ENCODE assay signal across 8 cellular contexts in the genomic region with DNA sequence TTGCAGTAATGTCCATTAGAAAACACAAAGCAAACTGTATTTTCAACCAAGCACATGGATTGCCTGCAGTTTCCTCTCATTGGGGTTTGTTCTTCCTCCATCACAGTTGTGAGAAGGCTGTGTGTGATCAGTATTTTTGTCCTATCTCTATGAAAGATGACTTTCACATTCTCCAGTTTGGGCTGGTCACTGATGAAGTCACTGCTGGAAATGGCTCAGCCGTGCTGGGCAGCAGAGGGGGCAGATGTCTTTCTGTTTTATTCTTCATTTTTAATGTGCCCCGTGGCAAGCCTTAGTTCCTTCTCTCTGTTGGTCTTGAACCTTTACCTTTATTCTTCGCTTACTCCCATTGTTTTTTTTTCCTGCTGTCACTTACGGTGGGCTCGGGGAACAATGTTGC.
DNase-seq lines count a peak whose midpoint lies in the region; ATAC-seq and TF ChIP-seq lines count a peak whose summit lies in the region.
"Had no signal": no experiment of that assay in that cellular context is flagged by ENCODE, and none has a peak within 500 bp of the region (broad histone marks: within the 10 kb centered on the region; RNA-seq: fewer than 3 reads in every experiment).

No MANE protein-coding gene starts in this region.

- BruUV-seq in OCI-LY7 (replicated peaks; lab: Mats Ljungman, UMichigan): no TSS peak

- POLR2A ChIA-PET in OCI-LY7 (lab: Charles Lee): no interaction called here

- H4K20me1 ChIP-seq in OCI-LY7 (ENCODE audit: insufficient read depth, low read length): no peaks in the 10 kb centered on the region

- intact Hi-C loops in OCI-LY7 (cut with micrococcal nuclease; ENCODE audit: unreplicated experiment): no loop called here

- CTCF ChIA-PET in OCI-LY7 (lab: Charles Lee; ENCODE audit: unreplicated experiment): no interaction called here

- H3K4me2 ChIP-seq in OCI-LY7 (ENCODE audit: low read length): no peak overlapping the region

- no peaks in the 10 kb centered on the region for H3K27me3 ChIP-seq in subcutaneous abdominal adipose tissue (ENCODE audit: control insufficient read depth in 5 of 5, insufficient read depth in 4 of 5, low read length in 5 of 5)

- H3K27me3 Mint-ChIP-seq in brain: no peaks in the 10 kb centered on the region

- ATAC-seq in omental fat pad (ENCODE audit: low FRiP score): no peak

- H3K9me3 Mint-ChIP-seq in brain: peaks cover 0 to 4% (median 0%) of the 10 kb centered on the region in 5 experiments

- peaks cover 9 to 27% (median 24%) of the 10 kb centered on the region in 5 donors for H3K4me1 ChIP-seq in subcutaneous abdominal adipose tissue (ENCODE audit: control insufficient read depth in 5 of 5, insufficient read depth in 5 of 5, low read length in 5 of 5)
- H3K4me1 ChIP-seq in OCI-LY7 (ENCODE audit: insufficient read depth, low read length, poor library complexity, severe bottlenecking): no peaks in the 10 kb centered on the region

- H3K9me2 ChIP-seq in OCI-LY7 (ENCODE audit: insufficient read depth, low read length): no peaks in the 10 kb centered on the region

- no peaks in the 10 kb centered on the region for H3K79me2 ChIP-seq in OCI-LY7 (ENCODE audit: insufficient read depth, low read depth, low read length)

- peak overlapping the region in 3 of 5 donors; percentile 49 to 71 (median 67) for H3K9ac ChIP-seq in subcutaneous abdominal adipose tissue (ENCODE audit: low read length in 5 of 5)

- H3K36me3 ChIP-seq in subcutaneous abdominal adipose tissue (ENCODE audit: control insufficient read depth in 5 of 5, insufficient read depth in 5 of 5, low read length in 5 of 5) (no peaks in the 10 kb centered on the region), OCI-LY7 (ENCODE audit: insufficient read depth, low read length) (no peaks in the 10 kb centered on the region)

- H3K4me3 Mint-ChIP-seq in brain: peak overlapping the region; percentile 66 to 83 (median 78)

- H3K27ac Mint-ChIP-seq in brain: peak overlapping the region; percentile 83 to 97 (median 96)

- no peak overlapping the region for H2AFZ ChIP-seq in OCI-LY7 (ENCODE audit: low read length)

- no peaks in the 10 kb centered on the region for H3K9me3 ChIP-seq in subcutaneous abdominal adipose tissue (ENCODE audit: control insufficient read depth in 5 of 5, low read length in 5 of 5)
- no peaks in the 10 kb centered on the region for H3K9me3 ChIP-seq in OCI-LY7 (ENCODE audit: low read length)

- TF ChIP-seq CTCF in brain (conservative IDR thresholded peaks at IDR 0.05): no peak
- no peak for TF ChIP-seq CTCF in OCI-LY7 (conservative IDR thresholded peaks at IDR 0.05; ENCODE audit: low read length)
- no peak for TF ChIP-seq CTCF in omental fat pad (IDR thresholded peaks at IDR 0.05)

- H3K27ac ChIP-seq in subcutaneous abdominal adipose tissue (ENCODE audit: low read depth, low read length) (peak overlapping the region; percentile 81), OCI-LY7 (ENCODE audit: low read depth, low read length, poor library complexity, severe bottlenecking) (no peak overlapping the region)

- DNase-seq in NCI-H1092 (lab: John Stamatoyannopoulos, UW) (peak; percentile 49), kidney tubule cell (ENCODE audit: low spot score) (peak; percentile 25), OCI-LY7 (ENCODE audit: low spot score) (no peak), NCI-H510A treated with DMSO at 0.1 percent for 48 hours (lab: John Stamatoyannopoulos, UW) (no peak), omental fat pad (ENCODE audit: low spot score) (no peak)
- DNase-seq: activated gamma-delta T cell had no signal

- no peaks in the 10 kb centered on the region for H3K36me3 Mint-ChIP-seq in brain

- H3K4me3 ChIP-seq in subcutaneous abdominal adipose tissue (ENCODE audit: low read depth in 1 of 5, low read length in 5 of 5) (peak overlapping the region; percentile 34 to 74 (median 56)), OCI-LY7 (ENCODE audit: low read depth, low read length, poor library complexity, severe bottlenecking) (no peak overlapping the region)

- H3K4me1 Mint-ChIP-seq in brain: peaks cover 32% of the 10 kb centered on the region

Comparison
In these comparisons a context has a peak if more than half of its experiments do, and no peak if none do; other contexts are left out.
1. DNase-seq: peak in NCI-H1092 (single experiment) and kidney tubule cell (single experiment); none in OCI-LY7 (single experiment), NCI-H510A treated with DMSO at 0.1 percent for 48 hours (single experiment) and omental fat pad (single experiment).